Comparison of ENCODE assay signal across 8 cellular contexts in the genomic region with DNA sequence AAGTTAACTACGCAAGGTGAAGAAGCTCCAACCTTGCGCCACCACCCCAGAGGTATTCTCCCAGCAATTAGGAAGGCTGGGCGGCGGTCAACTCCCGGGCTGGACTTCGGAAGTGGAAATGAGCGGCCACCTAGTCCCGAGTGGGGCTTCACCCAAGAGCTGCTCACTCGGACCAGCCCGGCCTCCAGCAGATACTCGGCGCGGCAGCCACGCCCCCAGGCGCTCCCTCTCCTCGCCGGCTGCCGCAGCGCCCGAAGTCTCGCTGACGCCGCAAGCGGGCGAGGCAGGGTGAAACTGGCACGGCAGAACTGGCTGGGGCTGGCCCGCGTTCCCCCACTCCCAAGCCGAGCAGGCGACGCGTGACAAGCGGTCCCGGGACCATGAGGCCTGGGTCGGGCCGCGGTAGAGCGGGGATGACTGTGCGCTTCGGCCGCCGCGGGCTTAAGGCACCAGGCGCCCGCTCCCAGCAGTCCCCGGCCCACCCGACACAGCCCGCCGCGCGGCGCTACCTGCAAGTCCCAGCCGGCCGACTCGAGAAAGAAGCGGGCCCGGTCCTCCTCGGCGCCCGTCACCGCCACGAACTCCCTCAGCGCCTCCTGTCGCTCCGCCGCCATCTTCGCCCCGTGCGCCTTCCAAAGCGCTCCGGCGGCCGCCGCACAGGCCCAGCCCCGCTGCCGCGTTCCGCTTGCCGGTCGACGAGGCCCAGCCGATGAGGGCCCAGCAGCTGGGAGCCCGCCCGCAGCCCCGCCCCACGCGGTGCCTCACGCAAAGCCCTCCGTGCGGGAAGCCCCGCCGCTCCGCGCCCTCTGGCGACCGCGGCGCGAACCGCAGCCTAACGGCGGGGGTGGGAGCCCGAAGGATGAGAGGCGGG. TPM values are rescaled to one million over a fixed set of nuclear protein-coding genes. Genes with fewer than 3 reads are reported as not detected.
DNase-seq lines count a peak whose midpoint lies in the region; ATAC-seq and TF ChIP-seq lines count a peak whose summit lies in the region.

A gene (minus strand): TSS at position 639 of the 871 bp plus-strand sequence. CDS start 25 bp downstream, at position 614.

- peak; percentile 96 for ATAC-seq in CD4-positive, alpha-beta T cell (ENCODE audit: poor library complexity)
- ATAC-seq in GM19438 (IDR thresholded peaks at IDR 0.05; ENCODE audit: low read depth, unreplicated experiment), result peak; percentile 89
- peak; percentile 97 to 98 for ATAC-seq in lower lobe of right lung

- peaks cover 50% of the 10 kb centered on the region for H3K4me1 ChIP-seq in lower lobe of right lung

- H3K9me3 ChIP-seq in CD4-positive, alpha-beta T cell (ENCODE audit: control insufficient read depth, low read length), result no peaks in the 10 kb centered on the region
- H3K9me3 ChIP-seq in lower lobe of right lung, result no peaks in the 10 kb centered on the region

- intact Hi-C loops in CD4-positive, alpha-beta T cell (cut with DNase I, micrococcal nuclease), result loop anchor here (1.0 to 10.0 kb wide), 12 partner anchors 36 to 1006 kb away; a partner anchor contains a TSS
- intact Hi-C loops in lower lobe of right lung (cut with DNase I), result no loop called here

- peaks cover 10% of the 10 kb centered on the region for H3K27me3 Mint-ChIP-seq in CD4-positive, alpha-beta T cell
- peaks cover 20% of the 10 kb centered on the region for H3K27me3 Mint-ChIP-seq in activated CD4-positive, alpha-beta memory T cell treated with anti-CD3 and anti-CD28 coated beads, Interleukin-2, amount 10 ng/mL, durations not matched to agents 7 days and 5 days

- DNase-seq in CD4-positive, alpha-beta T cell, result peak; percentile 94 to 99 (median 97)
- peak; percentile 99 for DNase-seq in HK-2 (ENCODE audit: unreplicated experiment)
- peak; percentile 58 for DNase-seq in NCI-H82 treated with DMSO at 0.1 percent for 48 hours (lab: John Stamatoyannopoulos, UW; ENCODE audit: unreplicated experiment)
- peak; percentile 98 for DNase-seq in activated CD4-positive, alpha-beta memory T cell treated with anti-CD3 and anti-CD28 coated beads, Interleukin-2, amount 10 ng/mL, durations not matched to agents 7 days and 5 days
- DNase-seq in ecto neural progenitor cell (ENCODE audit: low spot score), result peak; percentile 98
- DNase-seq in lower lobe of right lung, result peak; percentile 96
- peak; percentile 94 to 96 (median 96) for DNase-seq in stimulated activated CD4-positive, alpha-beta T cell treated with anti-CD3 and anti-CD28 coated beads, TNF-alpha, amount 100 ng/mL, for 24 hours (ENCODE audit: low read depth in 3 of 3)

- POLR2A ChIA-PET in CD4-positive, alpha-beta T cell (lab: Charles Lee), result interaction anchor here (0.6 to 2.3 kb wide), 9 partner anchors 11 to 1004 kb away, joined by 3 to 11 read pairs (median 5); a partner anchor contains a TSS
- POLR2A ChIA-PET in activated CD4-positive, alpha-beta memory T cell treated with anti-CD3 and anti-CD28 coated beads, Interleukin-2, amount 10 ng/mL, durations not matched to agents 7 days and 5 days (lab: Charles Lee), result interaction anchor here (0.6 to 2.2 kb wide), 13 partner anchors 17 to 348 kb away, joined by 3 to 16 read pairs (median 4); a partner anchor contains a TSS

- no peaks in the 10 kb centered on the region for H3K27me3 ChIP-seq in CD4-positive, alpha-beta T cell (ENCODE audit: control insufficient read depth, insufficient read depth, low read length)
- no peaks in the 10 kb centered on the region for H3K27me3 ChIP-seq in lower lobe of right lung (ENCODE audit: low read depth)

- H3K4me3 Mint-ChIP-seq in CD4-positive, alpha-beta T cell, result peak within 1 kb of the TSS; percentile 88
- H3K4me3 Mint-ChIP-seq in activated CD4-positive, alpha-beta memory T cell treated with anti-CD3 and anti-CD28 coated beads, Interleukin-2, amount 10 ng/mL, durations not matched to agents 7 days and 5 days, result peak within 1 kb of the TSS; percentile 85

- peak within 1 kb of the TSS; percentile 90 for H3K4me3 ChIP-seq in lower lobe of right lung

- peak; percentile 100 for TF ChIP-seq CTCF in CD4-positive, alpha-beta T cell (IDR thresholded peaks at IDR 0.05)
- TF ChIP-seq CTCF in lower lobe of right lung (IDR thresholded peaks at IDR 0.05), result peak; percentile 99

- CTCF ChIA-PET in CD4-positive, alpha-beta T cell (lab: Charles Lee), result interaction anchor here (0.6 to 2.3 kb wide), 18 partner anchors 15 to 636 kb away, joined by 3 to 16 read pairs (median 4); a partner anchor contains a TSS
- CTCF ChIA-PET in activated CD4-positive, alpha-beta memory T cell treated with anti-CD3 and anti-CD28 coated beads, Interleukin-2, amount 10 ng/mL, durations not matched to agents 7 days and 5 days (lab: Charles Lee), result interaction anchor here (0.6 to 3.0 kb wide), 19 partner anchors 9 to 348 kb away, joined by 3 to 15 read pairs (median 3); a partner anchor contains a TSS

- H3K27ac ChIP-seq in CD4-positive, alpha-beta T cell (ENCODE audit: low read depth, low read length), result peak within 1 kb of the TSS; percentile 84
- H3K27ac ChIP-seq in lower lobe of right lung, result peak within 1 kb of the TSS; percentile 88

- H3K36me3 Mint-ChIP-seq in CD4-positive, alpha-beta T cell (ENCODE audit: low read depth), result peaks cover 43% of the 10 kb centered on the region
- H3K36me3 Mint-ChIP-seq in activated CD4-positive, alpha-beta memory T cell treated with anti-CD3 and anti-CD28 coated beads, Interleukin-2, amount 10 ng/mL, durations not matched to agents 7 days and 5 days (ENCODE audit: low read depth), result peaks cover 8% of the 10 kb centered on the region

- no peaks in the 10 kb centered on the region for H3K9me3 Mint-ChIP-seq in CD4-positive, alpha-beta T cell
- H3K9me3 Mint-ChIP-seq in activated CD4-positive, alpha-beta memory T cell treated with anti-CD3 and anti-CD28 coated beads, Interleukin-2, amount 10 ng/mL, durations not matched to agents 7 days and 5 days, result no peaks in the 10 kb centered on the region

- H3K27ac Mint-ChIP-seq in CD4-positive, alpha-beta T cell, result peak within 1 kb of the TSS; percentile 68
- peak within 1 kb of the TSS; percentile 68 for H3K27ac Mint-ChIP-seq in activated CD4-positive, alpha-beta memory T cell treated with anti-CD3 and anti-CD28 coated beads, Interleukin-2, amount 10 ng/mL, durations not matched to agents 7 days and 5 days

- H3K4me1 Mint-ChIP-seq in CD4-positive, alpha-beta T cell (ENCODE audit: low read depth), result peaks cover 49% of the 10 kb centered on the region
- H3K4me1 Mint-ChIP-seq in activated CD4-positive, alpha-beta memory T cell treated with anti-CD3 and anti-CD28 coated beads, Interleukin-2, amount 10 ng/mL, durations not matched to agents 7 days and 5 days, result peaks cover 43% of the 10 kb centered on the region

- peaks cover 14% of the 10 kb centered on the region for H3K36me3 ChIP-seq in lower lobe of right lung

RNA-seq across cellular contexts. Expression of the gene that starts here (rescaled TPM):
- 10 to 100 TPM; 53.2 to 53.4 TPM for total RNA-seq in CD4-positive, alpha-beta T cell
- total RNA-seq in activated CD4-positive, alpha-beta memory T cell treated with anti-CD3 and anti-CD28 coated beads, Interleukin-2, amount 10 ng/mL, durations not matched to agents 7 days and 5 days, result 10 to 100 TPM; 49.2 to 49.6 TPM
- total RNA-seq in lower lobe of right lung, result 73.8 TPM

Comparison
In these comparisons a context has a peak if more than half of its experiments do, and no peak if none do; other contexts are left out.
1. Peak in every context shown above with its lines: DNase-seq, ATAC-seq, H3K4me3 ChIP-seq and H3K27ac ChIP-seq.